1 cellular context compared by ENCODE assay signal in the genomic region with DNA sequence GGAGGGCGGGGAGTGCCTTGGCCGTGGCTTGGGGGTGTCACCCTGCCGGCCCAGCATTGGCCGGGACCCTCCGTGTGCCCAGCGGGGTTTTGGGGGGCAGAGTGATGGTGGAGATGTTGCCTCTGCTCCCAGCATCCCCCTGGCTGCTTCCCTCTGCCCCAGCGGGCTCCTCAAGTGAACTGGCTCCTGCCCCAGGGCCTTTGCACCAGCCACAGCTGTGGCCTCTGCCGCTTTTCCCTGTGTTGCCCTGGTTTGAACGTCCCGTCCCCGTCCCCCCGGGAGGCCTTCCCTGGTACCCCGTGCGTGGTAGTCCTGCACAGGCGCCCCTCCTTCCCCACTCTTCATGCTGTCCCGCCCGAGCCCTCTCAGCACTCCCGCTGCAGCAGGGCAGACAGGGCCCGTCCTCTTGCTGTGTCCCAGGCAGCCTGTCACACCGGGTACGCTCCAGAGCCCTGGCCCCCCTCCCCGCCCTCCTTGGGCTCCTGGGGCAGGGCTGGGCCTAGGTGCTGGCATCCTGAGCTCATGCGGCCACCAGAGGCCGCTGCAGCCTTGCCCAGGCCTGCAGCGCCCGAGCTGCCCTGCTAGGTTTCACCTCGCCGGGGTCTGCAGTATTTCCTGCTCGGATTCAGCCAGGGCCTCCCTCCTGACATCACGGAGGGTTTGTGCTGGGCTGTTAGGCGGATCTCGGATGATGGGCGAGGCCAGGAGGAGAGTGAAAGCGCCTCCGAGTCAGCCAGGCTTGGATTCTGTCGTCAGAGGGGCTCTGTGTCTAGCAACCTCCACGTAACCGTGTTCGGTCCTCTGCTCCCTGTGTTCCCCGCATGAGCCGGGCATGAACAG.
TF ChIP-seq lines count a peak whose summit lies in the region.

No MANE protein-coding gene starts in this region.

TF ChIP-seq in HepG2, 621 proteins besides CTCF, POLR2A, EP300 and RAD21 (continued from another document and continues in another):
- TF ChIP-seq NFRKB (IDR thresholded peaks at IDR 0.05), result no peak
- TF ChIP-seq ZNF207 (IDR thresholded peaks at IDR 0.05; ENCODE audit: borderline replicate concordance), result no peak
- TF ChIP-seq, protein P1, sequence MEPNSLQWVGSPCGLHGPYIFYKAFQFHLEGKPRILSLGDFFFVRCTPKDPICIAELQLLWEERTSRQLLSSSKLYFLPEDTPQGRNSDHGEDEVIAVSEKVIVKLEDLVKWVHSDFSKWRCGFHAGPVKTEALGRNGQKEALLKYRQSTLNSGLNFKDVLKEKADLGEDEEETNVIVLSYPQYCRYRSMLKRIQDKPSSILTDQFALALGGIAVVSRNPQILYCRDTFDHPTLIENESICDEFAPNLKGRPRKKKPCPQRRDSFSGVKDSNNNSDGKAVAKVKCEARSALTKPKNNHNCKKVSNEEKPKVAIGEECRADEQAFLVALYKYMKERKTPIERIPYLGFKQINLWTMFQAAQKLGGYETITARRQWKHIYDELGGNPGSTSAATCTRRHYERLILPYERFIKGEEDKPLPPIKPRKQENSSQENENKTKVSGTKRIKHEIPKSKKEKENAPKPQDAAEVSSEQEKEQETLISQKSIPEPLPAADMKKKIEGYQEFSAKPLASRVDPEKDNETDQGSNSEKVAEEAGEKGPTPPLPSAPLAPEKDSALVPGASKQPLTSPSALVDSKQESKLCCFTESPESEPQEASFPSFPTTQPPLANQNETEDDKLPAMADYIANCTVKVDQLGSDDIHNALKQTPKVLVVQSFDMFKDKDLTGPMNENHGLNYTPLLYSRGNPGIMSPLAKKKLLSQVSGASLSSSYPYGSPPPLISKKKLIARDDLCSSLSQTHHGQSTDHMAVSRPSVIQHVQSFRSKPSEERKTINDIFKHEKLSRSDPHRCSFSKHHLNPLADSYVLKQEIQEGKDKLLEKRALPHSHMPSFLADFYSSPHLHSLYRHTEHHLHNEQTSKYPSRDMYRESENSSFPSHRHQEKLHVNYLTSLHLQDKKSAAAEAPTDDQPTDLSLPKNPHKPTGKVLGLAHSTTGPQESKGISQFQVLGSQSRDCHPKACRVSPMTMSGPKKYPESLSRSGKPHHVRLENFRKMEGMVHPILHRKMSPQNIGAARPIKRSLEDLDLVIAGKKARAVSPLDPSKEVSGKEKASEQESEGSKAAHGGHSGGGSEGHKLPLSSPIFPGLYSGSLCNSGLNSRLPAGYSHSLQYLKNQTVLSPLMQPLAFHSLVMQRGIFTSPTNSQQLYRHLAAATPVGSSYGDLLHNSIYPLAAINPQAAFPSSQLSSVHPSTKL (CRISPR knock-in tag; IDR thresholded peaks at IDR 0.05), result no peak
- TF ChIP-seq ZNF235 (CRISPR knock-in tag; IDR thresholded peaks at IDR 0.05; ENCODE audit: borderline replicate concordance), result no peak
- TF ChIP-seq, protein P2, sequence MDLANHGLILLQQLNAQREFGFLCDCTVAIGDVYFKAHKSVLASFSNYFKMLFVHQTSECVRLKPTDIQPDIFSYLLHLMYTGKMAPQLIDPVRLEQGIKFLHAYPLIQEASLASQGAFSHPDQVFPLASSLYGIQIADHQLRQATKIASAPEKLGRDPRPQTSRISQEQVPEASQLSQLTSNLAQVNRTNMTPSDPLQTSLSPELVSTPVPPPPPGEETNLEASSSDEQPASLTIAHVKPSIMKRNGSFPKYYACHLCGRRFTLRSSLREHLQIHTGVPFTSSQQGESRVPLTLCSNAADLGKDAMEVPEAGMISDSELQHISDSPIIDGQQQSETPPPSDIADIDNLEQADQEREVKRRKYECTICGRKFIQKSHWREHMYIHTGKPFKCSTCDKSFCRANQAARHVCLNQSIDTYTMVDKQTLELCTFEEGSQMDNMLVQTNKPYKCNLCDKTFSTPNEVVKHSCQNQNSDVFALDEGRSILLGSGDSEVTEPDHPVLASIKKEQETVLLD (CRISPR knock-in tag; IDR thresholded peaks at IDR 0.05; ENCODE audit: low read depth), result no peak
- no peak for TF ChIP-seq ETV6 (CRISPR knock-in tag; conservative IDR thresholded peaks at IDR 0.05)
- TF ChIP-seq RXRB (CRISPR knock-in tag; IDR thresholded peaks at IDR 0.05; ENCODE audit: borderline replicate concordance), result peak; percentile 35; the same call in 1 of the 2 replicates
- TF ChIP-seq, protein P3, sequence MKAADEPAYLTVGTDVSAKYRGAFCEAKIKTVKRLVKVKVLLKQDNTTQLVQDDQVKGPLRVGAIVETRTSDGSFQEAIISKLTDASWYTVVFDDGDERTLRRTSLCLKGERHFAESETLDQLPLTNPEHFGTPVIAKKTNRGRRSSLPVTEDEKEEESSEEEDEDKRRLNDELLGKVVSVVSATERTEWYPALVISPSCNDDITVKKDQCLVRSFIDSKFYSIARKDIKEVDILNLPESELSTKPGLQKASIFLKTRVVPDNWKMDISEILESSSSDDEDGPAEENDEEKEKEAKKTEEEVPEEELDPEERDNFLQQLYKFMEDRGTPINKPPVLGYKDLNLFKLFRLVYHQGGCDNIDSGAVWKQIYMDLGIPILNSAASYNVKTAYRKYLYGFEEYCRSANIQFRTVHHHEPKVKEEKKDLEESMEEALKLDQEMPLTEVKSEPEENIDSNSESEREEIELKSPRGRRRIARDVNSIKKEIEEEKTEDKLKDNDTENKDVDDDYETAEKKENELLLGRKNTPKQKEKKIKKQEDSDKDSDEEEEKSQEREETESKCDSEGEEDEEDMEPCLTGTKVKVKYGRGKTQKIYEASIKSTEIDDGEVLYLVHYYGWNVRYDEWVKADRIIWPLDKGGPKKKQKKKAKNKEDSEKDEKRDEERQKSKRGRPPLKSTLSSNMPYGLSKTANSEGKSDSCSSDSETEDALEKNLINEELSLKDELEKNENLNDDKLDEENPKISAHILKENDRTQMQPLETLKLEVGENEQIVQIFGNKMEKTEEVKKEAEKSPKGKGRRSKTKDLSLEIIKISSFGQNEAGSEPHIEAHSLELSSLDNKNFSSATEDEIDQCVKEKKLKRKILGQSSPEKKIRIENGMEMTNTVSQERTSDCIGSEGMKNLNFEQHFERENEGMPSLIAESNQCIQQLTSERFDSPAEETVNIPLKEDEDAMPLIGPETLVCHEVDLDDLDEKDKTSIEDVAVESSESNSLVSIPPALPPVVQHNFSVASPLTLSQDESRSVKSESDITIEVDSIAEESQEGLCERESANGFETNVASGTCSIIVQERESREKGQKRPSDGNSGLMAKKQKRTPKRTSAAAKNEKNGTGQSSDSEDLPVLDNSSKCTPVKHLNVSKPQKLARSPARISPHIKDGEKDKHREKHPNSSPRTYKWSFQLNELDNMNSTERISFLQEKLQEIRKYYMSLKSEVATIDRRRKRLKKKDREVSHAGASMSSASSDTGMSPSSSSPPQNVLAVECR (CRISPR knock-in tag; IDR thresholded peaks at IDR 0.05; ENCODE audit: borderline replicate concordance), result no peak; the same call in 1 of the 2 replicates
- no peak for TF ChIP-seq ZNF773 (CRISPR knock-in tag; IDR thresholded peaks at IDR 0.05; ENCODE audit: borderline replicate concordance)
- no peak for TF ChIP-seq PAWR (CRISPR knock-in tag; IDR thresholded peaks at IDR 0.05; ENCODE audit: borderline replicate concordance)
- TF ChIP-seq, protein P4, sequence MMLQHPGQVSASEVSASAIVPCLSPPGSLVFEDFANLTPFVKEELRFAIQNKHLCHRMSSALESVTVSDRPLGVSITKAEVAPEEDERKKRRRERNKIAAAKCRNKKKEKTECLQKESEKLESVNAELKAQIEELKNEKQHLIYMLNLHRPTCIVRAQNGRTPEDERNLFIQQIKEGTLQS (CRISPR knock-in tag; IDR thresholded peaks at IDR 0.05), result no peak
- TF ChIP-seq NR3C1 (CRISPR knock-in tag; IDR thresholded peaks at IDR 0.05), result no peak
- no peak for TF ChIP-seq TGIF2 (CRISPR knock-in tag; IDR thresholded peaks at IDR 0.05)
- TF ChIP-seq, protein P5, sequence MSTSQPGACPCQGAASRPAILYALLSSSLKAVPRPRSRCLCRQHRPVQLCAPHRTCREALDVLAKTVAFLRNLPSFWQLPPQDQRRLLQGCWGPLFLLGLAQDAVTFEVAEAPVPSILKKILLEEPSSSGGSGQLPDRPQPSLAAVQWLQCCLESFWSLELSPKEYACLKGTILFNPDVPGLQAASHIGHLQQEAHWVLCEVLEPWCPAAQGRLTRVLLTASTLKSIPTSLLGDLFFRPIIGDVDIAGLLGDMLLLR (CRISPR knock-in tag; IDR thresholded peaks at IDR 0.05), result no peak
- no peak for TF ChIP-seq SMARCE1 (IDR thresholded peaks at IDR 0.05; ENCODE audit: borderline replicate concordance)
- no peak for TF ChIP-seq TOE1 (CRISPR knock-in tag; IDR thresholded peaks at IDR 0.05)
- no peak for TF ChIP-seq ZNF383 (CRISPR knock-in tag; IDR thresholded peaks at IDR 0.05; ENCODE audit: borderline replicate concordance)
- TF ChIP-seq BORCS8-MEF2B (CRISPR knock-in tag; IDR thresholded peaks at IDR 0.05), result 0 out of 2 replicates have a peak, but pooled peaks have one; percentile 9
- TF ChIP-seq RAD51 (IDR thresholded peaks at IDR 0.05; ENCODE audit: borderline replicate concordance), result no peak
- 0 out of 2 replicates have a peak, but pooled peaks have one; percentile 11 for TF ChIP-seq GATAD2A (CRISPR knock-in tag; IDR thresholded peaks at IDR 0.05)
- TF ChIP-seq STAG1 (CRISPR knock-in tag; IDR thresholded peaks at IDR 0.05), result peak; percentile 95
- no peak for TF ChIP-seq HOXA7 (CRISPR knock-in tag; IDR thresholded peaks at IDR 0.05)
- 0 out of 2 replicates have a peak, but pooled peaks have one; percentile 17 for TF ChIP-seq ZNF205 (CRISPR knock-in tag; IDR thresholded peaks at IDR 0.05)
- TF ChIP-seq NR2C2 (CRISPR knock-in tag; IDR thresholded peaks at IDR 0.05; ENCODE audit: borderline replicate concordance), result no peak
- TF ChIP-seq, protein P6, sequence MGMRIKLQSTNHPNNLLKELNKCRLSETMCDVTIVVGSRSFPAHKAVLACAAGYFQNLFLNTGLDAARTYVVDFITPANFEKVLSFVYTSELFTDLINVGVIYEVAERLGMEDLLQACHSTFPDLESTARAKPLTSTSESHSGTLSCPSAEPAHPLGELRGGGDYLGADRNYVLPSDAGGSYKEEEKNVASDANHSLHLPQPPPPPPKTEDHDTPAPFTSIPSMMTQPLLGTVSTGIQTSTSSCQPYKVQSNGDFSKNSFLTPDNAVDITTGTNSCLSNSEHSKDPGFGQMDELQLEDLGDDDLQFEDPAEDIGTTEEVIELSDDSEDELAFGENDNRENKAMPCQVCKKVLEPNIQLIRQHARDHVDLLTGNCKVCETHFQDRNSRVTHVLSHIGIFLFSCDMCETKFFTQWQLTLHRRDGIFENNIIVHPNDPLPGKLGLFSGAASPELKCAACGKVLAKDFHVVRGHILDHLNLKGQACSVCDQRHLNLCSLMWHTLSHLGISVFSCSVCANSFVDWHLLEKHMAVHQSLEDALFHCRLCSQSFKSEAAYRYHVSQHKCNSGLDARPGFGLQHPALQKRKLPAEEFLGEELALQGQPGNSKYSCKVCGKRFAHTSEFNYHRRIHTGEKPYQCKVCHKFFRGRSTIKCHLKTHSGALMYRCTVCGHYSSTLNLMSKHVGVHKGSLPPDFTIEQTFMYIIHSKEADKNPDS (CRISPR knock-in tag; IDR thresholded peaks at IDR 0.05), result no peak
- TF ChIP-seq, protein P7, sequence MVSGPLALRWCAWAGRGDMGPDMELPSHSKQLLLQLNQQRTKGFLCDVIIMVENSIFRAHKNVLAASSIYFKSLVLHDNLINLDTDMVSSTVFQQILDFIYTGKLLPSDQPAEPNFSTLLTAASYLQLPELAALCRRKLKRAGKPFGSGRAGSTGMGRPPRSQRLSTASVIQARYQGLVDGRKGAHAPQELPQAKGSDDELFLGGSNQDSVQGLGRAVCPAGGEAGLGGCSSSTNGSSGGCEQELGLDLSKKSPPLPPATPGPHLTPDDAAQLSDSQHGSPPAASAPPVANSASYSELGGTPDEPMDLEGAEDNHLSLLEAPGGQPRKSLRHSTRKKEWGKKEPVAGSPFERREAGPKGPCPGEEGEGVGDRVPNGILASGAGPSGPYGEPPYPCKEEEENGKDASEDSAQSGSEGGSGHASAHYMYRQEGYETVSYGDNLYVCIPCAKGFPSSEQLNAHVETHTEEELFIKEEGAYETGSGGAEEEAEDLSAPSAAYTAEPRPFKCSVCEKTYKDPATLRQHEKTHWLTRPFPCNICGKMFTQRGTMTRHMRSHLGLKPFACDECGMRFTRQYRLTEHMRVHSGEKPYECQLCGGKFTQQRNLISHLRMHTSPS (CRISPR knock-in tag; IDR thresholded peaks at IDR 0.05; ENCODE audit: low read depth), result 0 out of 2 replicates have a peak, but pooled peaks have one; percentile 11
- TF ChIP-seq, protein P8, sequence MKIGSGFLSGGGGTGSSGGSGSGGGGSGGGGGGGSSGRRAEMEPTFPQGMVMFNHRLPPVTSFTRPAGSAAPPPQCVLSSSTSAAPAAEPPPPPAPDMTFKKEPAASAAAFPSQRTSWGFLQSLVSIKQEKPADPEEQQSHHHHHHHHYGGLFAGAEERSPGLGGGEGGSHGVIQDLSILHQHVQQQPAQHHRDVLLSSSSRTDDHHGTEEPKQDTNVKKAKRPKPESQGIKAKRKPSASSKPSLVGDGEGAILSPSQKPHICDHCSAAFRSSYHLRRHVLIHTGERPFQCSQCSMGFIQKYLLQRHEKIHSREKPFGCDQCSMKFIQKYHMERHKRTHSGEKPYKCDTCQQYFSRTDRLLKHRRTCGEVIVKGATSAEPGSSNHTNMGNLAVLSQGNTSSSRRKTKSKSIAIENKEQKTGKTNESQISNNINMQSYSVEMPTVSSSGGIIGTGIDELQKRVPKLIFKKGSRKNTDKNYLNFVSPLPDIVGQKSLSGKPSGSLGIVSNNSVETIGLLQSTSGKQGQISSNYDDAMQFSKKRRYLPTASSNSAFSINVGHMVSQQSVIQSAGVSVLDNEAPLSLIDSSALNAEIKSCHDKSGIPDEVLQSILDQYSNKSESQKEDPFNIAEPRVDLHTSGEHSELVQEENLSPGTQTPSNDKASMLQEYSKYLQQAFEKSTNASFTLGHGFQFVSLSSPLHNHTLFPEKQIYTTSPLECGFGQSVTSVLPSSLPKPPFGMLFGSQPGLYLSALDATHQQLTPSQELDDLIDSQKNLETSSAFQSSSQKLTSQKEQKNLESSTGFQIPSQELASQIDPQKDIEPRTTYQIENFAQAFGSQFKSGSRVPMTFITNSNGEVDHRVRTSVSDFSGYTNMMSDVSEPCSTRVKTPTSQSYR (CRISPR knock-in tag; IDR thresholded peaks at IDR 0.05; ENCODE audit: borderline replicate concordance), result no peak
- no peak for TF ChIP-seq ZNF772 (CRISPR knock-in tag; IDR thresholded peaks at IDR 0.05)
- no peak for TF ChIP-seq CC2D1A (CRISPR knock-in tag; IDR thresholded peaks at IDR 0.05)
- TF ChIP-seq FIP1L1 (IDR thresholded peaks at IDR 0.05; ENCODE audit: borderline replicate concordance, insufficient read depth, low read depth, low read length), result no peak
- TF ChIP-seq HOXA5 (CRISPR knock-in tag; IDR thresholded peaks at IDR 0.05), result no peak
- TF ChIP-seq, protein P9, sequence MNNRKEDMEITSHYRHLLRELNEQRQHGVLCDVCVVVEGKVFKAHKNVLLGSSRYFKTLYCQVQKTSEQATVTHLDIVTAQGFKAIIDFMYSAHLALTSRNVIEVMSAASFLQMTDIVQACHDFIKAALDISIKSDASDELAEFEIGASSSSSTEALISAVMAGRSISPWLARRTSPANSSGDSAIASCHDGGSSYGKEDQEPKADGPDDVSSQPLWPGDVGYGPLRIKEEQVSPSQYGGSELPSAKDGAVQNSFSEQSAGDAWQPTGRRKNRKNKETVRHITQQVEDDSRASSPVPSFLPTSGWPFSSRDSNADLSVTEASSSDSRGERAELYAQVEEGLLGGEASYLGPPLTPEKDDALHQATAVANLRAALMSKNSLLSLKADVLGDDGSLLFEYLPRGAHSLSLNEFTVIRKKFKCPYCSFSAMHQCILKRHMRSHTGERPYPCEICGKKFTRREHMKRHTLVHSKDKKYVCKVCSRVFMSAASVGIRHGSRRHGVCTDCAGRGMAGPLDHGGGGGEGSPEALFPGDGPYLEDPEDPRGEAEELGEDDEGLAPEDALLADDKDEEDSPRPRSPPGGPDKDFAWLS (CRISPR knock-in tag; IDR thresholded peaks at IDR 0.05; ENCODE audit: borderline replicate concordance), result no peak
- TF ChIP-seq ATF1 (CRISPR knock-in tag; IDR thresholded peaks at IDR 0.05), result no peak
- no peak for TF ChIP-seq NCOA1 (CRISPR knock-in tag; IDR thresholded peaks at IDR 0.05)
